In the genomic region with DNA sequence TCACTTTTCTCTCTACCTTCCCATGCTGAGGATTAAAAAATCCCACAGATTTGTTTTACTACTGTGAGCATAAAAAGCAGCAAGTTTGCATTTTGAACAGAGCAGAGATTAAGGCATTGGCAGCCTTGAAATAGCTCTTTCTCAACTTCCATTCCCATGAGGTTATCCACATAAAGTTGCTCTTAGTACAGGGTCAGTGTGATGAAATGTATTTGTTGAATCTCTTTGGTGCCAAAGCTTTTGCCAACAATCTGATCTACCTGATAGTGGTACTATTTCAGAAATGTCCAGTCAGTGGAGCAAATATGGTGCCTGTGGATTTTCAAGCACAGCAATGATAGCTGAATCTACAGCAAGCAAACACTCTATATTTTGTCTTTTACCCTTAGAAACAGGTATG, we compare ENCODE assay signal across 1 cellular context.
TF ChIP-seq lines count a peak whose summit lies in the region.

No MANE protein-coding gene starts in this region.

TF ChIP-seq in IMR-90, 13 proteins besides CTCF, POLR2A, EP300 and RAD21 (continued from another document):
- no peak for TF ChIP-seq RCOR1 (IDR thresholded peaks at IDR 0.05; ENCODE audit: insufficient replicate concordance, low read length)
- TF ChIP-seq RFX5 (IDR thresholded peaks at IDR 0.05; ENCODE audit: low read depth, low read length) = no peak
- TF ChIP-seq, protein P1, sequence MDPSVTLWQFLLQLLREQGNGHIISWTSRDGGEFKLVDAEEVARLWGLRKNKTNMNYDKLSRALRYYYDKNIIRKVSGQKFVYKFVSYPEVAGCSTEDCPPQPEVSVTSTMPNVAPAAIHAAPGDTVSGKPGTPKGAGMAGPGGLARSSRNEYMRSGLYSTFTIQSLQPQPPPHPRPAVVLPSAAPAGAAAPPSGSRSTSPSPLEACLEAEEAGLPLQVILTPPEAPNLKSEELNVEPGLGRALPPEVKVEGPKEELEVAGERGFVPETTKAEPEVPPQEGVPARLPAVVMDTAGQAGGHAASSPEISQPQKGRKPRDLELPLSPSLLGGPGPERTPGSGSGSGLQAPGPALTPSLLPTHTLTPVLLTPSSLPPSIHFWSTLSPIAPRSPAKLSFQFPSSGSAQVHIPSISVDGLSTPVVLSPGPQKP (IDR thresholded peaks at IDR 0.05; ENCODE audit: borderline replicate concordance, low read depth, low read length) = no peak
- TF ChIP-seq CHD1 (IDR thresholded peaks at IDR 0.05; ENCODE audit: low read depth, low read length) = no peak
- no peak for TF ChIP-seq FOS (IDR thresholded peaks at IDR 0.05; ENCODE audit: low read depth, low read length)
